8 cellular contexts compared by ENCODE assay signal in the genomic region with DNA sequence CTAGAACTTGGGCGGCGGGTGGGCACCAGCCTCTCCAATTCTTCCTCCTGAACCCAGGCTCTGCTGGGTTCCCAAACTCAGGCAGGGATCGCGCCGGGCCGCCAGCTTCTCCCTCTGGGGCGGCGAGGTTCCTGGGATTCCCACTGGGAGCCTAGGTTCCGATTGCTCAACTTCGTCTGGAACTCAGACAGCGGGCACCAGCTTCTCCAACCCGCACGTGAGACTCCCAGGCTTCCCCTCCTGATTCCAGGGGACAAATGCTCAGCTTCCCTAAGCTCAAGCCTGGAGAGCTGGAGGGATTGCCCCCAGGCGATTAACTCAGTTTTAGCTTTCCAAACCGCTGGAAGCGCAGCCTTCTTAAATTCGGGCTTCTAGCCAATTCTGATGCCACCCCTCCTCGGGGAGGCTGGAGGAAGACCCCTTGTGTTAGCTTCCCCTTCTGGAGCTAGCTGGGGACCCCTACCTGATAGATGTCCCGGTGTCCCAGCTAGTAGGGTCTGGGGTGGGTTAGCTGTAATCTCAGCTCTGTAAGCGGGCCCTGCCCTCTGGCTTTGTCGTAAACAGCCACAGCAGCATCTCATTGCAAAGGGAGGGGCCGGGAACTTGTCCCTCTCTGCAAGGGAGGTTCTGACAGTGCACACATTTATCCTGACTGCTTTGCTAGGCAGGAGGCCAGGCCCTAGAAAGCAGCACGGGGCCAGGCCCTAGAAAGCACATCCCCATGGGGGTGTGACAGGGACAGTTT. TPM values are rescaled to one million over a fixed set of nuclear protein-coding genes. Genes with fewer than 3 reads are reported as not detected.
DNase-seq lines count a peak whose midpoint lies in the region; ATAC-seq and TF ChIP-seq lines count a peak whose summit lies in the region.

No MANE protein-coding gene starts in this region.

- H3K4me1 Mint-ChIP-seq in activated T-helper 17 cell treated with anti-CD3 and anti-CD28 coated beads, Interleukin-2, amount 50 U/mL, for 72 hours, result peaks cover 8% of the 10 kb centered on the region
- peaks cover 14 to 15% of the 10 kb centered on the region in 2 donors for H3K4me1 Mint-ChIP-seq in immature natural killer cell

- H3K27ac ChIP-seq in left ventricle myocardium inferior (replicated peaks) (peak overlapping the region; percentile 79), substantia nigra (ENCODE audit: low read depth, low read length, poor library complexity, severe bottlenecking) (peak overlapping the region; percentile 70)

- TF ChIP-seq CTCF in left ventricle myocardium inferior (IDR thresholded peaks at IDR 0.05; ENCODE audit: borderline replicate concordance), result no peak

- no peaks in the 10 kb centered on the region for H3K27me3 ChIP-seq in left ventricle myocardium inferior (ENCODE audit: low read depth)

- H3K27me3 Mint-ChIP-seq in activated T-helper 17 cell treated with anti-CD3 and anti-CD28 coated beads, Interleukin-2, amount 50 U/mL, for 72 hours, result no peaks in the 10 kb centered on the region
- peaks cover 5 to 12% (median 7%) of the 10 kb centered on the region in 3 donors for H3K27me3 Mint-ChIP-seq in immature natural killer cell (ENCODE audit: low read depth in 3 of 3)

- H3K4me3 ChIP-seq in left ventricle myocardium inferior, result peak overlapping the region; percentile 84

- intact Hi-C loops in left ventricle myocardium inferior (cut with micrococcal nuclease) (no loop called here), left ventricle myocardium superior (cut with micrococcal nuclease) (no loop called here)

- no peaks in the 10 kb centered on the region for H3K9me3 ChIP-seq in left ventricle myocardium inferior (replicated peaks)

- H3K27ac Mint-ChIP-seq in activated T-helper 17 cell treated with anti-CD3 and anti-CD28 coated beads, Interleukin-2, amount 50 U/mL, for 72 hours, result no peak overlapping the region
- peak overlapping the region in 1 of 6 donors; percentile 19 for H3K27ac Mint-ChIP-seq in immature natural killer cell

- H3K4me1 ChIP-seq in left ventricle myocardium inferior, result peaks cover 40% of the 10 kb centered on the region

- H3K9me3 Mint-ChIP-seq in activated T-helper 17 cell treated with anti-CD3 and anti-CD28 coated beads, Interleukin-2, amount 50 U/mL, for 72 hours, result no peaks in the 10 kb centered on the region
- no peaks in the 10 kb centered on the region for H3K9me3 Mint-ChIP-seq in immature natural killer cell

- no peak for ATAC-seq in left ventricle myocardium superior
- no peak for ATAC-seq in activated T-helper 17 cell treated with anti-CD3 and anti-CD28 coated beads, Interleukin-2, amount 50 U/mL, for 72 hours (replicated peaks)
- no peak for ATAC-seq in HG03108 (IDR thresholded peaks at IDR 0.05; ENCODE audit: unreplicated experiment)

- H3K4me3 Mint-ChIP-seq in activated T-helper 17 cell treated with anti-CD3 and anti-CD28 coated beads, Interleukin-2, amount 50 U/mL, for 72 hours, result peak overlapping the region; percentile 79
- H3K4me3 Mint-ChIP-seq in immature natural killer cell, result peak overlapping the region; percentile 53 to 77 (median 65)

- peaks cover 44% of the 10 kb centered on the region for H3K36me3 ChIP-seq in left ventricle myocardium inferior

- peaks cover 6% of the 10 kb centered on the region for H3K36me3 Mint-ChIP-seq in activated T-helper 17 cell treated with anti-CD3 and anti-CD28 coated beads, Interleukin-2, amount 50 U/mL, for 72 hours (ENCODE audit: low read depth)
- H3K36me3 Mint-ChIP-seq in immature natural killer cell, result no peaks in the 10 kb centered on the region

- DNase-seq in left ventricle myocardium inferior (no peak), left ventricle myocardium superior (no peak), immature natural killer cell (no peak), substantia nigra (lab: John Stamatoyannopoulos, UW) (peak in 1 of 49 donors; percentile 39), iPS-NIHi11 (ENCODE audit: low spot score) (no peak)
- no peak for DNase-seq in activated CD8-positive, alpha-beta memory T cell treated with anti-CD3 and anti-CD28 coated beads, Interleukin-2, amount 50 U/mL, for 4 hours

RNA-seq across cellular contexts. Expression of a gene that starts 0.7 kb away (rescaled TPM):
- 16.8 TPM for total RNA-seq in left ventricle myocardium inferior
- total RNA-seq in left ventricle myocardium superior, result 18.5 TPM
- 10 to 100 TPM; 10.0 to 15.3 TPM for total RNA-seq in activated T-helper 17 cell treated with anti-CD3 and anti-CD28 coated beads, Interleukin-2, amount 50 U/mL, for 72 hours
- polyA plus RNA-seq in immature natural killer cell, result 10 to 100 TPM in 1 of 3 donors, 1 to 10 TPM in 2; 6.6 to 17.1 (median 9.5) TPM

RNA-seq across cellular contexts. Expression of a gene that starts 7.2 kb away (rescaled TPM):
- total RNA-seq in left ventricle myocardium inferior, result 88.5 TPM
- total RNA-seq in left ventricle myocardium superior, result 101 TPM
- total RNA-seq in activated T-helper 17 cell treated with anti-CD3 and anti-CD28 coated beads, Interleukin-2, amount 50 U/mL, for 72 hours, result 1 to 10 TPM; 2.9 to 3.1 TPM
- polyA plus RNA-seq in immature natural killer cell, result 1 to 10 TPM; 1.3 to 3.1 (median 1.8) TPM

RNA-seq across cellular contexts. Expression of a gene that starts 12.4 kb away (rescaled TPM):
- 52.7 TPM for total RNA-seq in left ventricle myocardium inferior
- total RNA-seq in left ventricle myocardium superior, result 55.6 TPM
- total RNA-seq in activated T-helper 17 cell treated with anti-CD3 and anti-CD28 coated beads, Interleukin-2, amount 50 U/mL, for 72 hours, result 100 to 1,000 TPM; 146 to 163 TPM
- polyA plus RNA-seq in immature natural killer cell, result 10 to 100 TPM in 1 of 3 donors, 1 to 10 TPM in 2; 4.9 to 17.5 (median 9.8) TPM

RNA-seq across cellular contexts. Expression of a gene that starts 34.3 kb away (rescaled TPM):
- 1.2 TPM for total RNA-seq in left ventricle myocardium inferior
- total RNA-seq in left ventricle myocardium superior, result 0.84 TPM
- under 1 TPM in 1 of 2 donors, not detected in 1; 0.66 TPM for total RNA-seq in activated T-helper 17 cell treated with anti-CD3 and anti-CD28 coated beads, Interleukin-2, amount 50 U/mL, for 72 hours
- polyA plus RNA-seq in immature natural killer cell, result 1 to 10 TPM in 2 of 3 donors, under 1 TPM in 1; 0.21 to 2.8 (median 1.2) TPM

Comparison
In these comparisons a context has a peak if more than half of its experiments do, and no peak if none do; other contexts are left out.
1. RNA of a gene that starts 7.2 kb away (total RNA-seq): 101 TPM in left ventricle myocardium superior (single experiment) and 88.5 TPM in left ventricle myocardium inferior (single experiment); 2.9 to 3.1 TPM in activated T-helper 17 cell treated with anti-CD3 and anti-CD28 coated beads, Interleukin-2, amount 50 U/mL, for 72 hours; every median in the first group is over 10 times any median in the second.